Comparison of ENCODE assay signal across 12 cellular contexts in the genomic region with DNA sequence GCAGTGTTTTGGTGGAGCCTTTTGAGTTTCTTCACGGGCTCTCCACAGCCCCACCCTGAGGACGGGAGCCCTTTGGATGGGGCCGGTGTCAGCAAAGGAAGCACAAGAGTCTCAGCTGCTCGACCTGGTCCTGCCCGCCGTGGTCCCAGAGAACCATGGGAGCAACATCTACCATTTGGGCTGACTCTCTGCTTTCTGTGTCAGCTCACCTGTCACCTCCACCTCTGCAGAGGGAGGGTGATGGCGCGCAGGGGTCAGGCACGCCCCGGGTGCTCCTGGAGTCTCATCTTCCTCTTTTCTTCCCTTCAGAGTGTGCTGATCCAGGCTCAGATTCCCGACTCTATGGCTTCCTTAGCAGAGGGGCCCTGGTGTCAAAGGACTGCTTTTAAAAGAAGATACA.
DNase-seq lines count a peak whose midpoint lies in the region; ATAC-seq, FAIRE-seq and TF ChIP-seq lines count a peak whose summit lies in the region.
"Had no signal": no experiment of that assay in that cellular context is flagged by ENCODE, and none has a peak within 500 bp of the region (broad histone marks: within the 10 kb centered on the region; RNA-seq: fewer than 3 reads in every experiment).

No MANE protein-coding gene starts in this region.

- H3K36me3 Mint-ChIP-seq in Calu3 (ENCODE audit: insufficient read depth, unreplicated experiment): peaks cover 19% of the 10 kb centered on the region
- H3K36me3 Mint-ChIP-seq in T-helper 17 cell (ENCODE audit: low read depth): peaks cover 6% of the 10 kb centered on the region

- H3K4me3 Mint-ChIP-seq in Calu3 (ENCODE audit: low read depth, unreplicated experiment): no peak overlapping the region
- peak overlapping the region; percentile 15 for H3K4me3 Mint-ChIP-seq in T-helper 17 cell
- H3K4me3 Mint-ChIP-seq: activated B cell treated with CpG ODN at 0.5 μM for 24 hours had no signal

- no peaks in the 10 kb centered on the region for H3K27me3 ChIP-seq in fibroblast of lung (ENCODE audit: control insufficient read depth, insufficient read depth, low read length)
- peaks cover 0 to 2% (median 0%) of the 10 kb centered on the region in 3 donors for H3K27me3 ChIP-seq in psoas muscle (ENCODE audit: insufficient read depth in 3 of 3, low read length in 2 of 3)

- no peaks in the 10 kb centered on the region for H3K79me2 ChIP-seq in fibroblast of lung (ENCODE audit: control insufficient read depth, insufficient read depth, low read length)

- H2AFZ ChIP-seq in fibroblast of lung (ENCODE audit: low read length): no peak overlapping the region

- H3K9ac ChIP-seq in fibroblast of lung (ENCODE audit: insufficient read depth, low read length): no peak overlapping the region

- H3K27ac ChIP-seq in fibroblast of lung (ENCODE audit: insufficient read depth, low read length) (peak overlapping the region; percentile 10), psoas muscle (peak overlapping the region; percentile 15)

- ATAC-seq in T-helper 17 cell (no peak), psoas muscle (no peak), HG02798 (IDR thresholded peaks at IDR 0.05; ENCODE audit: poor library complexity, unreplicated experiment) (no peak)

- DNase-seq in Calu3 (no peak), T-helper 17 cell (no peak), fibroblast of lung (ENCODE audit: low read depth in 2 of 2) (no peak), psoas muscle (no peak), COR-L47 (lab: John Stamatoyannopoulos, UW) (no peak), frontal cortex (ENCODE audit: low spot score in 2 of 2) (no peak), MV-4-11 (lab: John Stamatoyannopoulos, UW) (no peak)
- DNase-seq: activated B cell treated with CpG ODN at 0.5 μM for 24 hours; midbrain; NK-92 treated with Interleukin-12 subunit alpha and Interleukin-12 subunit beta, amount 100 ng/mL, for 24 hours; stimulated activated CD4-positive, alpha-beta T cell treated with anti-CD3 and anti-CD28 coated beads, Interleukin-4, amount 100 ng/mL, for 1 hour had no signal

- H3K27ac Mint-ChIP-seq in Calu3 (ENCODE audit: unreplicated experiment) (peak overlapping the region; percentile 84), T-helper 17 cell (peak overlapping the region; percentile 62)
- H3K27ac Mint-ChIP-seq: activated B cell treated with CpG ODN at 0.5 μM for 24 hours had no signal

- no peaks in the 10 kb centered on the region for H4K20me1 ChIP-seq in fibroblast of lung (ENCODE audit: control insufficient read depth, extremely low read depth, insufficient read depth, low read length)

- no TSS peak for BruUV-seq in Calu3 (replicated peaks; lab: Mats Ljungman, UMichigan)

- no peak overlapping the region for H3K4me2 ChIP-seq in fibroblast of lung (ENCODE audit: extremely low read depth, insufficient read depth, low read length)

- intact Hi-C loops in Calu3 (cut with micrococcal nuclease; ENCODE audit: unreplicated experiment) (no loop called here), psoas muscle (cut with DNase I) (no loop called here)

- TF ChIP-seq CTCF in Calu3 (IDR thresholded peaks at IDR 0.05; ENCODE audit: unreplicated experiment) (no peak), fibroblast of lung (conservative IDR thresholded peaks at IDR 0.05 in 1 of 2, IDR thresholded peaks at IDR 0.05 in 1 of 2; ENCODE audit: low read depth in 1 of 2, low read length in 2 of 2) (no peak), psoas muscle (IDR thresholded peaks at IDR 0.05) (no peak)

- no peak for FAIRE-seq in frontal cortex (lab: Jason Lieb, UNC)

- H3K27me3 Mint-ChIP-seq in Calu3 (ENCODE audit: unreplicated experiment) (no peaks in the 10 kb centered on the region), T-helper 17 cell (no peaks in the 10 kb centered on the region)
- H3K27me3 Mint-ChIP-seq: activated B cell treated with CpG ODN at 0.5 μM for 24 hours had no signal

- H3K4me1 Mint-ChIP-seq in Calu3 (ENCODE audit: low read depth, unreplicated experiment) (peaks cover 27% of the 10 kb centered on the region), T-helper 17 cell (peaks cover 16% of the 10 kb centered on the region)
- H3K4me1 Mint-ChIP-seq: activated B cell treated with CpG ODN at 0.5 μM for 24 hours had no signal

- H3K4me3 ChIP-seq in fibroblast of lung (replicated peaks in 1 of 4; ENCODE audit: control extremely low read depth in 1 of 4, insufficient read depth in 1 of 4, low read depth in 3 of 4, low read length in 4 of 4) (no peak overlapping the region), psoas muscle (no peak overlapping the region)

- H3K36me3 ChIP-seq in fibroblast of lung (ENCODE audit: control insufficient read depth, insufficient read depth, low read length) (no peaks in the 10 kb centered on the region), psoas muscle (ENCODE audit: insufficient read depth in 1 of 2, low read depth in 1 of 2) (no peaks in the 10 kb centered on the region)

- 76 to 85% (median 76%) methylated on average over 11 of the region's 11 CpGs for WGBS in psoas muscle, 3 donors

- H3K9me3 ChIP-seq in T-helper 17 cell (ENCODE audit: control insufficient read depth, low read length, poor library complexity, severe bottlenecking): no peaks in the 10 kb centered on the region
- no peaks in the 10 kb centered on the region for H3K9me3 ChIP-seq in fibroblast of lung (ENCODE audit: control insufficient read depth, insufficient read depth, low read depth, low read length)
- no peaks in the 10 kb centered on the region for H3K9me3 ChIP-seq in psoas muscle

- H3K9me3 Mint-ChIP-seq in Calu3 (ENCODE audit: low read depth, unreplicated experiment): peaks cover 3% of the 10 kb centered on the region
- H3K9me3 Mint-ChIP-seq: activated B cell treated with CpG ODN at 0.5 μM for 24 hours had no signal

- CTCF ChIA-PET in Calu3 (lab: Charles Lee): no interaction called here

- peaks cover 9% of the 10 kb centered on the region for H3K4me1 ChIP-seq in fibroblast of lung (ENCODE audit: control insufficient read depth, extremely low read depth, insufficient read depth, low read length)
- H3K4me1 ChIP-seq in psoas muscle: no peaks in the 10 kb centered on the region
